Comparison of ENCODE assay signal across 2 cellular contexts in the genomic region with DNA sequence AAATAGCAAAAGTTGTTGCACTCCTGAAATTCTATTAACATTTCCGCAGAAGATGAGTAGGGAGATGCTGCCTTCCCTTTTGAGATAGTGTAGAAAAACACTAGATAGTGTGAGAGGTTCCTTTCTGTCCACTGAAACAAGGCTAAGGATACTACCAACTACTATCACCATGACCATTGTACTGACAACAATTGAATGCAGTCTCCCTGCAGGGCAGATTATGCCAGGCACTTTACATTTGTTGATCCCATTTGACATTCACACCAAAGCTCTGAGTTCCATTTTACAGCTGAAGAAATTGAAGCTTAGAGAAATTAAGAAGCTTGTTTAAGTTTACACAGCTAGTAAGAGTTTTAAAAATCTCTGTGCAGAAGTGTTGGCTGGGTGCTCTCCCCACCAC.
TF ChIP-seq lines count a peak whose summit lies in the region.

No MANE protein-coding gene starts in this region.

TF ChIP-seq in GM23338, 12 proteins besides CTCF, POLR2A, EP300 and RAD21 (continued from another document):
- TF ChIP-seq, protein P1, sequence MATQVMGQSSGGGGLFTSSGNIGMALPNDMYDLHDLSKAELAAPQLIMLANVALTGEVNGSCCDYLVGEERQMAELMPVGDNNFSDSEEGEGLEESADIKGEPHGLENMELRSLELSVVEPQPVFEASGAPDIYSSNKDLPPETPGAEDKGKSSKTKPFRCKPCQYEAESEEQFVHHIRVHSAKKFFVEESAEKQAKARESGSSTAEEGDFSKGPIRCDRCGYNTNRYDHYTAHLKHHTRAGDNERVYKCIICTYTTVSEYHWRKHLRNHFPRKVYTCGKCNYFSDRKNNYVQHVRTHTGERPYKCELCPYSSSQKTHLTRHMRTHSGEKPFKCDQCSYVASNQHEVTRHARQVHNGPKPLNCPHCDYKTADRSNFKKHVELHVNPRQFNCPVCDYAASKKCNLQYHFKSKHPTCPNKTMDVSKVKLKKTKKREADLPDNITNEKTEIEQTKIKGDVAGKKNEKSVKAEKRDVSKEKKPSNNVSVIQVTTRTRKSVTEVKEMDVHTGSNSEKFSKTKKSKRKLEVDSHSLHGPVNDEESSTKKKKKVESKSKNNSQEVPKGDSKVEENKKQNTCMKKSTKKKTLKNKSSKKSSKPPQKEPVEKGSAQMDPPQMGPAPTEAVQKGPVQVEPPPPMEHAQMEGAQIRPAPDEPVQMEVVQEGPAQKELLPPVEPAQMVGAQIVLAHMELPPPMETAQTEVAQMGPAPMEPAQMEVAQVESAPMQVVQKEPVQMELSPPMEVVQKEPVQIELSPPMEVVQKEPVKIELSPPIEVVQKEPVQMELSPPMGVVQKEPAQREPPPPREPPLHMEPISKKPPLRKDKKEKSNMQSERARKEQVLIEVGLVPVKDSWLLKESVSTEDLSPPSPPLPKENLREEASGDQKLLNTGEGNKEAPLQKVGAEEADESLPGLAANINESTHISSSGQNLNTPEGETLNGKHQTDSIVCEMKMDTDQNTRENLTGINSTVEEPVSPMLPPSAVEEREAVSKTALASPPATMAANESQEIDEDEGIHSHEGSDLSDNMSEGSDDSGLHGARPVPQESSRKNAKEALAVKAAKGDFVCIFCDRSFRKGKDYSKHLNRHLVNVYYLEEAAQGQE (IDR thresholded peaks at IDR 0.05; ENCODE audit: unreplicated experiment), result no peak
- TF ChIP-seq, protein P2, sequence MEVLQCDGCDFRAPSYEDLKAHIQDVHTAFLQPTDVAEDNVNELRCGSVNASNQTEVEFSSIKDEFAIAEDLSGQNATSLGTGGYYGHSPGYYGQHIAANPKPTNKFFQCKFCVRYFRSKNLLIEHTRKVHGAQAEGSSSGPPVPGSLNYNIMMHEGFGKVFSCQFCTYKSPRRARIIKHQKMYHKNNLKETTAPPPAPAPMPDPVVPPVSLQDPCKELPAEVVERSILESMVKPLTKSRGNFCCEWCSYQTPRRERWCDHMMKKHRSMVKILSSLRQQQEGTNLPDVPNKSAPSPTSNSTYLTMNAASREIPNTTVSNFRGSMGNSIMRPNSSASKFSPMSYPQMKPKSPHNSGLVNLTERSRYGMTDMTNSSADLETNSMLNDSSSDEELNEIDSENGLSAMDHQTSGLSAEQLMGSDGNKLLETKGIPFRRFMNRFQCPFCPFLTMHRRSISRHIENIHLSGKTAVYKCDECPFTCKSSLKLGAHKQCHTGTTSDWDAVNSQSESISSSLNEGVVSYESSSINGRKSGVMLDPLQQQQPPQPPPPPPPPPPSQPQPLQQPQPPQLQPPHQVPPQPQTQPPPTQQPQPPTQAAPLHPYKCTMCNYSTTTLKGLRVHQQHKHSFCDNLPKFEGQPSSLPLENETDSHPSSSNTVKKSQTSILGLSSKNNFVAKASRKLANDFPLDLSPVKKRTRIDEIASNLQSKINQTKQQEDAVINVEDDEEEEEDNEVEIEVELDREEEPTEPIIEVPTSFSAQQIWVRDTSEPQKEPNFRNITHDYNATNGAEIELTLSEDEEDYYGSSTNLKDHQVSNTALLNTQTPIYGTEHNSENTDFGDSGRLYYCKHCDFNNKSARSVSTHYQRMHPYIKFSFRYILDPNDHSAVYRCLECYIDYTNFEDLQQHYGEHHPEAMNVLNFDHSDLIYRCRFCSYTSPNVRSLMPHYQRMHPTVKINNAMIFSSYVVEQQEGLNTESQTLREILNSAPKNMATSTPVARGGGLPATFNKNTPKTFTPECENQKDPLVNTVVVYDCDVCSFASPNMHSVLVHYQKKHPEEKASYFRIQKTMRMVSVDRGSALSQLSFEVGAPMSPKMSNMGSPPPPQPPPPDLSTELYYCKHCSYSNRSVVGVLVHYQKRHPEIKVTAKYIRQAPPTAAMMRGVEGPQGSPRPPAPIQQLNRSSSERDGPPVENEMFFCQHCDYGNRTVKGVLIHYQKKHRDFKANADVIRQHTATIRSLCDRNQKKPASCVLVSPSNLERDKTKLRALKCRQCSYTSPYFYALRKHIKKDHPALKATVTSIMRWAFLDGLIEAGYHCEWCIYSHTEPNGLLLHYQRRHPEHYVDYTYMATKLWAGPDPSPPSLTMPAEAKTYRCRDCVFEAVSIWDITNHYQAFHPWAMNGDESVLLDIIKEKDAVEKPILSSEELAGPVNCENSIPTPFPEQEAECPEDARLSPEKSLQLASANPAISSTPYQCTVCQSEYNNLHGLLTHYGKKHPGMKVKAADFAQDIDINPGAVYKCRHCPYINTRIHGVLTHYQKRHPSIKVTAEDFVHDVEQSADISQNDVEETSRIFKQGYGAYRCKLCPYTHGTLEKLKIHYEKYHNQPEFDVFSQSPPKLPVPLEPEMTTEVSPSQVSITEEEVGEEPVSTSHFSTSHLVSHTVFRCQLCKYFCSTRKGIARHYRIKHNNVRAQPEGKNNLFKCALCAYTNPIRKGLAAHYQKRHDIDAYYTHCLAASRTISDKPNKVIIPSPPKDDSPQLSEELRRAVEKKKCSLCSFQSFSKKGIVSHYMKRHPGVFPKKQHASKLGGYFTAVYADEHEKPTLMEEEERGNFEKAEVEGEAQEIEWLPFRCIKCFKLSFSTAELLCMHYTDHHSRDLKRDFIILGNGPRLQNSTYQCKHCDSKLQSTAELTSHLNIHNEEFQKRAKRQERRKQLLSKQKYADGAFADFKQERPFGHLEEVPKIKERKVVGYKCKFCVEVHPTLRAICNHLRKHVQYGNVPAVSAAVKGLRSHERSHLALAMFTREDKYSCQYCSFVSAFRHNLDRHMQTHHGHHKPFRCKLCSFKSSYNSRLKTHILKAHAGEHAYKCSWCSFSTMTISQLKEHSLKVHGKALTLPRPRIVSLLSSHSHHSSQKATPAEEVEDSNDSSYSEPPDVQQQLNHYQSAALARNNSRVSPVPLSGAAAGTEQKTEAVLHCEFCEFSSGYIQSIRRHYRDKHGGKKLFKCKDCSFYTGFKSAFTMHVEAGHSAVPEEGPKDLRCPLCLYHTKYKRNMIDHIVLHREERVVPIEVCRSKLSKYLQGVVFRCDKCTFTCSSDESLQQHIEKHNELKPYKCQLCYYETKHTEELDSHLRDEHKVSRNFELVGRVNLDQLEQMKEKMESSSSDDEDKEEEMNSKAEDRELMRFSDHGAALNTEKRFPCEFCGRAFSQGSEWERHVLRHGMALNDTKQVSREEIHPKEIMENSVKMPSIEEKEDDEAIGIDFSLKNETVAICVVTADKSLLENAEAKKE (CRISPR knock-in tag; IDR thresholded peaks at IDR 0.05), result no peak
- TF ChIP-seq JUNB (IDR thresholded peaks at IDR 0.05; ENCODE audit: unreplicated experiment), result no peak
- no peak for TF ChIP-seq CREB1 (CRISPR knock-in tag; IDR thresholded peaks at IDR 0.05; ENCODE audit: low read depth)

TF ChIP-seq in WTC11, 78 proteins besides CTCF, POLR2A, EP300 and RAD21:
- TF ChIP-seq, protein P3, sequence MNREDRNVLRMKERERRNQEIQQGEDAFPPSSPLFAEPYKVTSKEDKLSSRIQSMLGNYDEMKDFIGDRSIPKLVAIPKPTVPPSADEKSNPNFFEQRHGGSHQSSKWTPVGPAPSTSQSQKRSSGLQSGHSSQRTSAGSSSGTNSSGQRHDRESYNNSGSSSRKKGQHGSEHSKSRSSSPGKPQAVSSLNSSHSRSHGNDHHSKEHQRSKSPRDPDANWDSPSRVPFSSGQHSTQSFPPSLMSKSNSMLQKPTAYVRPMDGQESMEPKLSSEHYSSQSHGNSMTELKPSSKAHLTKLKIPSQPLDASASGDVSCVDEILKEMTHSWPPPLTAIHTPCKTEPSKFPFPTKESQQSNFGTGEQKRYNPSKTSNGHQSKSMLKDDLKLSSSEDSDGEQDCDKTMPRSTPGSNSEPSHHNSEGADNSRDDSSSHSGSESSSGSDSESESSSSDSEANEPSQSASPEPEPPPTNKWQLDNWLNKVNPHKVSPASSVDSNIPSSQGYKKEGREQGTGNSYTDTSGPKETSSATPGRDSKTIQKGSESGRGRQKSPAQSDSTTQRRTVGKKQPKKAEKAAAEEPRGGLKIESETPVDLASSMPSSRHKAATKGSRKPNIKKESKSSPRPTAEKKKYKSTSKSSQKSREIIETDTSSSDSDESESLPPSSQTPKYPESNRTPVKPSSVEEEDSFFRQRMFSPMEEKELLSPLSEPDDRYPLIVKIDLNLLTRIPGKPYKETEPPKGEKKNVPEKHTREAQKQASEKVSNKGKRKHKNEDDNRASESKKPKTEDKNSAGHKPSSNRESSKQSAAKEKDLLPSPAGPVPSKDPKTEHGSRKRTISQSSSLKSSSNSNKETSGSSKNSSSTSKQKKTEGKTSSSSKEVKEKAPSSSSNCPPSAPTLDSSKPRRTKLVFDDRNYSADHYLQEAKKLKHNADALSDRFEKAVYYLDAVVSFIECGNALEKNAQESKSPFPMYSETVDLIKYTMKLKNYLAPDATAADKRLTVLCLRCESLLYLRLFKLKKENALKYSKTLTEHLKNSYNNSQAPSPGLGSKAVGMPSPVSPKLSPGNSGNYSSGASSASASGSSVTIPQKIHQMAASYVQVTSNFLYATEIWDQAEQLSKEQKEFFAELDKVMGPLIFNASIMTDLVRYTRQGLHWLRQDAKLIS (CRISPR knock-in tag; IDR thresholded peaks at IDR 0.05; ENCODE audit: borderline replicate concordance), result no peak
- TF ChIP-seq, protein P4, sequence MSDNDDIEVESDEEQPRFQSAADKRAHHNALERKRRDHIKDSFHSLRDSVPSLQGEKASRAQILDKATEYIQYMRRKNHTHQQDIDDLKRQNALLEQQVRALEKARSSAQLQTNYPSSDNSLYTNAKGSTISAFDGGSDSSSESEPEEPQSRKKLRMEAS (CRISPR knock-in tag; IDR thresholded peaks at IDR 0.05), result no peak
- TF ChIP-seq, protein P5, sequence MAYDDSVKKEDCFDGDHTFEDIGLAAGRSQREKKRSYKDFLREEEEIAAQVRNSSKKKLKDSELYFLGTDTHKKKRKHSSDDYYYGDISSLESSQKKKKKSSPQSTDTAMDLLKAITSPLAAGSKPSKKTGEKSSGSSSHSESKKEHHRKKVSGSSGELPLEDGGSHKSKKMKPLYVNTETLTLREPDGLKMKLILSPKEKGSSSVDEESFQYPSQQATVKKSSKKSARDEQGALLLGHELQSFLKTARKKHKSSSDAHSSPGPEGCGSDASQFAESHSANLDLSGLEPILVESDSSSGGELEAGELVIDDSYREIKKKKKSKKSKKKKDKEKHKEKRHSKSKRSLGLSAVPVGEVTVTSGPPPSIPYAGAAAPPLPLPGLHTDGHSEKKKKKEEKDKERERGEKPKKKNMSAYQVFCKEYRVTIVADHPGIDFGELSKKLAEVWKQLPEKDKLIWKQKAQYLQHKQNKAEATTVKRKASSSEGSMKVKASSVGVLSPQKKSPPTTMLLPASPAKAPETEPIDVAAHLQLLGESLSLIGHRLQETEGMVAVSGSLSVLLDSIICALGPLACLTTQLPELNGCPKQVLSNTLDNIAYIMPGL (CRISPR knock-in tag; IDR thresholded peaks at IDR 0.05), result no peak
- TF ChIP-seq, protein P6, sequence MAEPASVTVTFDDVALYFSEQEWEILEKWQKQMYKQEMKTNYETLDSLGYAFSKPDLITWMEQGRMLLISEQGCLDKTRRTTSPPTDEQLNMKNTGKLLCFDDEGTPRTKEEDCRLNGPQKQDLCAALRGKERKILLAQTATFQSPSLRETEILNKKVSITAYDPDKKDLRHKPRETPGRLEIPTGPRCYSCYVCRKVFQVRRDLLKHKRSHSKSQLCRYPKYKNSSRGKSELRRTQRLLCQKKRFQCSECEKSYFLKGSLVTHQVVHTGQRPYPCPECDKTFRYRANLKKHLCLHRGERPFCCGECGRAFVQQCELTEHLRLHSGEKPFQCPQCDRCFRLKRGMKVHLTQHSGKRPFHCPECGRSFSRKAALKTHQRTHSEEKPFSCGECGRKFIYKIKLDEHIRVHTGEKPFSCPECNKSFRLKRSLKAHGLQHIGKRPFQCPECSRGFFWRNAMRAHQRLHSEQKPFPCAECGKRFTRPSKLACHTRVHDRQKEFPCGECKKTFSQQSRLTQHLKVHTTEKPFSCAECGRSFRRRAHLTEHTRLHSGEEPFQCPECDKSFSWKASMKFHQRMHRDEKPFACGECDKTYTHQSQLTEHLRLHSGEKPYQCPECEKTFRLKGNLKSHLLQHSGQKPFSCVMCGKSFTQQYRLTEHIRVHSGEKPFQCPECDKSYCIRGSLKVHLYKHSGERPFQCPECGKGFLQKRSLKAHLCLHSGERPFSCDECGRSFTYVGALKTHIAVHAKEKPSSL (CRISPR knock-in tag; conservative IDR thresholded peaks at IDR 0.05), result no peak
- TF ChIP-seq, protein P7, sequence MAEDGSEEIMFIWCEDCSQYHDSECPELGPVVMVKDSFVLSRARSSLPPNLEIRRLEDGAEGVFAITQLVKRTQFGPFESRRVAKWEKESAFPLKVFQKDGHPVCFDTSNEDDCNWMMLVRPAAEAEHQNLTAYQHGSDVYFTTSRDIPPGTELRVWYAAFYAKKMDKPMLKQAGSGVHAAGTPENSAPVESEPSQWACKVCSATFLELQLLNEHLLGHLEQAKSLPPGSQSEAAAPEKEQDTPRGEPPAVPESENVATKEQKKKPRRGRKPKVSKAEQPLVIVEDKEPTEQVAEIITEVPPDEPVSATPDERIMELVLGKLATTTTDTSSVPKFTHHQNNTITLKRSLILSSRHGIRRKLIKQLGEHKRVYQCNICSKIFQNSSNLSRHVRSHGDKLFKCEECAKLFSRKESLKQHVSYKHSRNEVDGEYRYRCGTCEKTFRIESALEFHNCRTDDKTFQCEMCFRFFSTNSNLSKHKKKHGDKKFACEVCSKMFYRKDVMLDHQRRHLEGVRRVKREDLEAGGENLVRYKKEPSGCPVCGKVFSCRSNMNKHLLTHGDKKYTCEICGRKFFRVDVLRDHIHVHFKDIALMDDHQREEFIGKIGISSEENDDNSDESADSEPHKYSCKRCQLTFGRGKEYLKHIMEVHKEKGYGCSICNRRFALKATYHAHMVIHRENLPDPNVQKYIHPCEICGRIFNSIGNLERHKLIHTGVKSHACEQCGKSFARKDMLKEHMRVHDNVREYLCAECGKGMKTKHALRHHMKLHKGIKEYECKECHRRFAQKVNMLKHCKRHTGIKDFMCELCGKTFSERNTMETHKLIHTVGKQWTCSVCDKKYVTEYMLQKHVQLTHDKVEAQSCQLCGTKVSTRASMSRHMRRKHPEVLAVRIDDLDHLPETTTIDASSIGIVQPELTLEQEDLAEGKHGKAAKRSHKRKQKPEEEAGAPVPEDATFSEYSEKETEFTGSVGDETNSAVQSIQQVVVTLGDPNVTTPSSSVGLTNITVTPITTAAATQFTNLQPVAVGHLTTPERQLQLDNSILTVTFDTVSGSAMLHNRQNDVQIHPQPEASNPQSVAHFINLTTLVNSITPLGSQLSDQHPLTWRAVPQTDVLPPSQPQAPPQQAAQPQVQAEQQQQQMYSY (CRISPR knock-in tag; IDR thresholded peaks at IDR 0.05), result no peak
